ENCODE assay signal across 10 cellular contexts in the genomic region with DNA sequence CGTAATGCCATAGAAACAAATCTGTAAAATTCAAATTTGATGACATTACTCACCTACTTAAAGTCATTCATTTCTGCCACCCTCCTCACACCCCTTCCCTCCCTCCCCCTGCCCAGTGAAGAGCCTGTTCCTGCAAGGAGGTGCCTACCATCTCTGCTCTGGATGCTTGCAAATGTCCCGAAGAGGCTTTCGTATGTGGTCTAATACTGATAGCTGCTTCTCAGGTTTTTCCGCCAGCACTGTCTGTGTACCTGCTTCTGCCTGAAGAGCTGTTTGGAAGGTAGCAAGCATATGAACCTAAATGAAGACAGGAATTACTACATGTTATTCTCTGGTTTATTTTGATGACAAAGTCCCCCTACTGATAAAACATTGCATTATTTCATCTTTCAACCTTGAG. TPM values are rescaled to one million over a fixed set of nuclear protein-coding genes. Genes with fewer than 3 reads are reported as not detected.
DNase-seq lines count a peak whose midpoint lies in the region; ATAC-seq and TF ChIP-seq lines count a peak whose summit lies in the region.
"Had no signal": no experiment of that assay in that cellular context is flagged by ENCODE, and none has a peak within 500 bp of the region (broad histone marks: within the 10 kb centered on the region; RNA-seq: fewer than 3 reads in every experiment).

No MANE protein-coding gene starts in this region.

- TF ChIP-seq POLR2A in transverse colon (IDR thresholded peaks at IDR 0.05) = no peak

- peak overlapping the region in 5 of 10 donors; percentile 15 to 73 (median 47) for H3K27ac ChIP-seq in heart right ventricle
- H3K27ac ChIP-seq in ascending aorta = no peak overlapping the region
- no peak overlapping the region for H3K27ac ChIP-seq in transverse colon

- H3K36me3 ChIP-seq in heart right ventricle (no peaks in the 10 kb centered on the region), ascending aorta (no peaks in the 10 kb centered on the region), transverse colon (no peaks in the 10 kb centered on the region)

- peaks cover 16% of the 10 kb centered on the region for H3K4me1 Mint-ChIP-seq in memory B cell

- in situ Hi-C loops in transverse colon (cut with MboI; ENCODE audit: low pct_ligation_motif_present in 1 of 4, low pct_unique_long_range_greater_than_20kb in 1 of 4, low sequenced_read_pairs in 3 of 4) = loop anchor here (5.0 to 10.0 kb wide), 3 partner anchors 238 to 261 kb away; no protein-coding TSS in a partner anchor

- 81 to 93% methylated on average over 4 of the region's 4 CpGs for WGBS in heart right ventricle, 2 donors
- 73 to 85% methylated on average over 1 to 4 of the region's 4 CpGs for WGBS in transverse colon (ENCODE audit: low coverage in 1 of 2), 2 donors

- peak overlapping the region; percentile 19 for H3K4me3 Mint-ChIP-seq in memory B cell

- no peaks in the 10 kb centered on the region for H3K36me3 Mint-ChIP-seq in memory B cell

- DNase-seq in heart right ventricle = no peak
- no peak for DNase-seq in Right ventricle myocardium superior
- DNase-seq in ascending aorta (ENCODE audit: low spot score in 2 of 2) = no peak
- DNase-seq in memory B cell (ENCODE audit: low spot score in 2 of 2) = no peak
- DNase-seq in transverse colon = no peak
- no peak for DNase-seq in T1000 (lab: John Stamatoyannopoulos, UW)
- DNase-seq: NCI-H2029 had no signal

- no peak for TF ChIP-seq EP300 in transverse colon (IDR thresholded peaks at IDR 0.05; ENCODE audit: low read depth)

- intact Hi-C loops in heart right ventricle (cut with DNase I) = loop anchor here in 7 of 10 donors (2.0 to 5.0 kb wide), 3 partner anchors 234 to 262 kb away; no protein-coding TSS in a partner anchor
- intact Hi-C loops in Right ventricle myocardium superior (cut with DNase I) = loop anchor here (2.0 to 5.0 kb wide), 2 partner anchors 236 to 264 kb away; no protein-coding TSS in a partner anchor
- intact Hi-C loops in ascending aorta (cut with DNase I) = no loop called here
- intact Hi-C loops in transverse colon (cut with DNase I; ENCODE audit: low total_unique reads) = loop anchor here (5.0 kb wide), 1 partner anchor 266 kb away; no protein-coding TSS in a partner anchor

- no peak for TF ChIP-seq CTCF in heart right ventricle (IDR thresholded peaks at IDR 0.05)
- no peak for TF ChIP-seq CTCF in ascending aorta (IDR thresholded peaks at IDR 0.05)
- TF ChIP-seq CTCF in transverse colon (IDR thresholded peaks at IDR 0.05) = no peak

- H3K4me3 ChIP-seq in heart right ventricle (peak overlapping the region; percentile 21 to 58 (median 50)), ascending aorta (peak overlapping the region; percentile 34 to 57), transverse colon (peak overlapping the region in 3 of 4 donors; percentile 34 to 53 (median 37))

- no peak overlapping the region for H3K27ac Mint-ChIP-seq in memory B cell
- H3K27ac Mint-ChIP-seq: dendritic cell treated with granulocyte-macrophage colony-stimulating factor and Interleukin-4, amounts not matched to agents 40 ng/mL and 50 ng/mL, for 4 days had no signal

- H3K4me1 ChIP-seq in heart right ventricle (peaks cover 0 to 21% (median 9%) of the 10 kb centered on the region in 9 donors), ascending aorta (no peaks in the 10 kb centered on the region), transverse colon (peaks cover 0 to 13% (median 4%) of the 10 kb centered on the region in 4 donors)

- H3K9me3 Mint-ChIP-seq in memory B cell = no peaks in the 10 kb centered on the region
- H3K9me3 Mint-ChIP-seq: dendritic cell treated with granulocyte-macrophage colony-stimulating factor and Interleukin-4, amounts not matched to agents 40 ng/mL and 50 ng/mL, for 4 days had no signal

- H3K9me3 ChIP-seq in heart right ventricle = no peaks in the 10 kb centered on the region
- H3K9me3 ChIP-seq in ascending aorta = no peaks in the 10 kb centered on the region
- no peaks in the 10 kb centered on the region for H3K9me3 ChIP-seq in transverse colon

- peaks cover 14% of the 10 kb centered on the region for H3K27me3 Mint-ChIP-seq in memory B cell

- ATAC-seq in heart right ventricle (no peak), Right ventricle myocardium superior (ENCODE audit: poor library complexity) (no peak), memory B cell (ENCODE audit: low read depth) (no peak), GM19397 (IDR thresholded peaks at IDR 0.05; ENCODE audit: unreplicated experiment) (no peak), HG02588 (IDR thresholded peaks at IDR 0.05; ENCODE audit: unreplicated experiment) (no peak)

- no peaks in the 10 kb centered on the region for H3K27me3 ChIP-seq in heart right ventricle
- no peaks in the 10 kb centered on the region for H3K27me3 ChIP-seq in ascending aorta
- no peaks in the 10 kb centered on the region for H3K27me3 ChIP-seq in transverse colon

RNA-seq across cellular contexts. Expression of a gene that starts 57.1 kb away (rescaled TPM):
- total RNA-seq in heart right ventricle (10 to 100 TPM; 10.9 to 16.5 (median 13.0) TPM), Right ventricle myocardium superior (9.4 TPM), ascending aorta (10.3 TPM), transverse colon (10 to 100 TPM; 12.1 to 30.3 (median 22.0) TPM)
- 1 to 10 TPM; 5.7 to 6.7 TPM for polyA plus RNA-seq in heart right ventricle

RNA-seq across cellular contexts. Expression of a gene that starts 57.2 kb away (rescaled TPM):
- total RNA-seq in heart right ventricle (1 to 10 TPM; 2.3 to 5.0 (median 3.2) TPM), Right ventricle myocardium superior (2.6 TPM), ascending aorta (3.1 TPM), transverse colon (1 to 10 TPM in 3 of 4 donors, under 1 TPM in 1; 0.37 to 3.6 (median 1.7) TPM)
- polyA plus RNA-seq in heart right ventricle = 1 to 10 TPM; 1.5 to 2.0 TPM
